In the genomic region with DNA sequence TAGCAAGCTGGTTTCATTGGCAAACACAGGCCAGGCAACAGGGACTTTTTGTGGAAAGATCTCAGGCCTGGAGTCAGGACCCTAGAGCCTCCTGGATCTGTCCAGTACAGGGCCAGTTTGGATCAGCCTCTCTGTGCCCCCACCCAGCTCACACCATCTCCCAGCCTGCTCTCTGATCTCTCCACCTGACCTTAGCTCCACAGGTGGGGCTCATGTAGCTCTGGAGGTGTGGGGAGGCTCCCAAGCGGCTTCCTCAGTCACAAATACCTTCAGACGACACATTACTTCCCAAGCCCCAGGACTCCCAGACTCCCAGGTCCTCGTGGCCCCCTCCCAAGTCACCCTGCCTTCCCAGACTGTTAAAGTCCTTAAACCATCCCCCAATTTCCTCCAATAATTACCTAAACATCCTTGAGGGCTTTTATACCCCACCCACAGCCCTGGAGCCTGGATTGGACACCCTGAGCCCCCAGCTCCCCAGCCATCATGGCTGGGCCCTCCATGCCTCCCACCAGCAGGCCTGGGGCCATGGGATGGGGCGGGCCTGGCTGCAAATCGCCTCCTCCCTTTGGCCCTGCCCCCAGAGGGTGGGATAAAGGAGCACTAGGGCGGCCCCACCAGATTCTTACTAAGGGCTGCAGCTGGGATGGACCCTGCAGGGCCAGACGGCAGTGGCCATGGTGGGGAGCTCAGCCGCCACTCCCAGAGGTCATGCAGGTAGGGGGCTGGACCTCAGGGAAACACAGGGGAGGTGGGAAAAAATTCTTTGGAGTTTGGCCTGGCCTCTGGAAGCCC, we compare ENCODE assay signal across 2 cellular contexts.
TF ChIP-seq lines count a peak whose summit lies in the region.

No MANE protein-coding gene starts in this region.

TF ChIP-seq in GM23338, 12 proteins besides CTCF, POLR2A, EP300 and RAD21:
- TF ChIP-seq, protein P1, sequence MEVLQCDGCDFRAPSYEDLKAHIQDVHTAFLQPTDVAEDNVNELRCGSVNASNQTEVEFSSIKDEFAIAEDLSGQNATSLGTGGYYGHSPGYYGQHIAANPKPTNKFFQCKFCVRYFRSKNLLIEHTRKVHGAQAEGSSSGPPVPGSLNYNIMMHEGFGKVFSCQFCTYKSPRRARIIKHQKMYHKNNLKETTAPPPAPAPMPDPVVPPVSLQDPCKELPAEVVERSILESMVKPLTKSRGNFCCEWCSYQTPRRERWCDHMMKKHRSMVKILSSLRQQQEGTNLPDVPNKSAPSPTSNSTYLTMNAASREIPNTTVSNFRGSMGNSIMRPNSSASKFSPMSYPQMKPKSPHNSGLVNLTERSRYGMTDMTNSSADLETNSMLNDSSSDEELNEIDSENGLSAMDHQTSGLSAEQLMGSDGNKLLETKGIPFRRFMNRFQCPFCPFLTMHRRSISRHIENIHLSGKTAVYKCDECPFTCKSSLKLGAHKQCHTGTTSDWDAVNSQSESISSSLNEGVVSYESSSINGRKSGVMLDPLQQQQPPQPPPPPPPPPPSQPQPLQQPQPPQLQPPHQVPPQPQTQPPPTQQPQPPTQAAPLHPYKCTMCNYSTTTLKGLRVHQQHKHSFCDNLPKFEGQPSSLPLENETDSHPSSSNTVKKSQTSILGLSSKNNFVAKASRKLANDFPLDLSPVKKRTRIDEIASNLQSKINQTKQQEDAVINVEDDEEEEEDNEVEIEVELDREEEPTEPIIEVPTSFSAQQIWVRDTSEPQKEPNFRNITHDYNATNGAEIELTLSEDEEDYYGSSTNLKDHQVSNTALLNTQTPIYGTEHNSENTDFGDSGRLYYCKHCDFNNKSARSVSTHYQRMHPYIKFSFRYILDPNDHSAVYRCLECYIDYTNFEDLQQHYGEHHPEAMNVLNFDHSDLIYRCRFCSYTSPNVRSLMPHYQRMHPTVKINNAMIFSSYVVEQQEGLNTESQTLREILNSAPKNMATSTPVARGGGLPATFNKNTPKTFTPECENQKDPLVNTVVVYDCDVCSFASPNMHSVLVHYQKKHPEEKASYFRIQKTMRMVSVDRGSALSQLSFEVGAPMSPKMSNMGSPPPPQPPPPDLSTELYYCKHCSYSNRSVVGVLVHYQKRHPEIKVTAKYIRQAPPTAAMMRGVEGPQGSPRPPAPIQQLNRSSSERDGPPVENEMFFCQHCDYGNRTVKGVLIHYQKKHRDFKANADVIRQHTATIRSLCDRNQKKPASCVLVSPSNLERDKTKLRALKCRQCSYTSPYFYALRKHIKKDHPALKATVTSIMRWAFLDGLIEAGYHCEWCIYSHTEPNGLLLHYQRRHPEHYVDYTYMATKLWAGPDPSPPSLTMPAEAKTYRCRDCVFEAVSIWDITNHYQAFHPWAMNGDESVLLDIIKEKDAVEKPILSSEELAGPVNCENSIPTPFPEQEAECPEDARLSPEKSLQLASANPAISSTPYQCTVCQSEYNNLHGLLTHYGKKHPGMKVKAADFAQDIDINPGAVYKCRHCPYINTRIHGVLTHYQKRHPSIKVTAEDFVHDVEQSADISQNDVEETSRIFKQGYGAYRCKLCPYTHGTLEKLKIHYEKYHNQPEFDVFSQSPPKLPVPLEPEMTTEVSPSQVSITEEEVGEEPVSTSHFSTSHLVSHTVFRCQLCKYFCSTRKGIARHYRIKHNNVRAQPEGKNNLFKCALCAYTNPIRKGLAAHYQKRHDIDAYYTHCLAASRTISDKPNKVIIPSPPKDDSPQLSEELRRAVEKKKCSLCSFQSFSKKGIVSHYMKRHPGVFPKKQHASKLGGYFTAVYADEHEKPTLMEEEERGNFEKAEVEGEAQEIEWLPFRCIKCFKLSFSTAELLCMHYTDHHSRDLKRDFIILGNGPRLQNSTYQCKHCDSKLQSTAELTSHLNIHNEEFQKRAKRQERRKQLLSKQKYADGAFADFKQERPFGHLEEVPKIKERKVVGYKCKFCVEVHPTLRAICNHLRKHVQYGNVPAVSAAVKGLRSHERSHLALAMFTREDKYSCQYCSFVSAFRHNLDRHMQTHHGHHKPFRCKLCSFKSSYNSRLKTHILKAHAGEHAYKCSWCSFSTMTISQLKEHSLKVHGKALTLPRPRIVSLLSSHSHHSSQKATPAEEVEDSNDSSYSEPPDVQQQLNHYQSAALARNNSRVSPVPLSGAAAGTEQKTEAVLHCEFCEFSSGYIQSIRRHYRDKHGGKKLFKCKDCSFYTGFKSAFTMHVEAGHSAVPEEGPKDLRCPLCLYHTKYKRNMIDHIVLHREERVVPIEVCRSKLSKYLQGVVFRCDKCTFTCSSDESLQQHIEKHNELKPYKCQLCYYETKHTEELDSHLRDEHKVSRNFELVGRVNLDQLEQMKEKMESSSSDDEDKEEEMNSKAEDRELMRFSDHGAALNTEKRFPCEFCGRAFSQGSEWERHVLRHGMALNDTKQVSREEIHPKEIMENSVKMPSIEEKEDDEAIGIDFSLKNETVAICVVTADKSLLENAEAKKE (CRISPR knock-in tag; IDR thresholded peaks at IDR 0.05), result no peak
- TF ChIP-seq EZH2 (IDR thresholded peaks at IDR 0.05; ENCODE audit: low read depth, unreplicated experiment) (no peak), STAT1 (IDR thresholded peaks at IDR 0.05; ENCODE audit: unreplicated experiment) (no peak), POLR2AphosphoS5 (IDR thresholded peaks at IDR 0.05; ENCODE audit: low read depth) (no peak)
- TF ChIP-seq, protein P2, sequence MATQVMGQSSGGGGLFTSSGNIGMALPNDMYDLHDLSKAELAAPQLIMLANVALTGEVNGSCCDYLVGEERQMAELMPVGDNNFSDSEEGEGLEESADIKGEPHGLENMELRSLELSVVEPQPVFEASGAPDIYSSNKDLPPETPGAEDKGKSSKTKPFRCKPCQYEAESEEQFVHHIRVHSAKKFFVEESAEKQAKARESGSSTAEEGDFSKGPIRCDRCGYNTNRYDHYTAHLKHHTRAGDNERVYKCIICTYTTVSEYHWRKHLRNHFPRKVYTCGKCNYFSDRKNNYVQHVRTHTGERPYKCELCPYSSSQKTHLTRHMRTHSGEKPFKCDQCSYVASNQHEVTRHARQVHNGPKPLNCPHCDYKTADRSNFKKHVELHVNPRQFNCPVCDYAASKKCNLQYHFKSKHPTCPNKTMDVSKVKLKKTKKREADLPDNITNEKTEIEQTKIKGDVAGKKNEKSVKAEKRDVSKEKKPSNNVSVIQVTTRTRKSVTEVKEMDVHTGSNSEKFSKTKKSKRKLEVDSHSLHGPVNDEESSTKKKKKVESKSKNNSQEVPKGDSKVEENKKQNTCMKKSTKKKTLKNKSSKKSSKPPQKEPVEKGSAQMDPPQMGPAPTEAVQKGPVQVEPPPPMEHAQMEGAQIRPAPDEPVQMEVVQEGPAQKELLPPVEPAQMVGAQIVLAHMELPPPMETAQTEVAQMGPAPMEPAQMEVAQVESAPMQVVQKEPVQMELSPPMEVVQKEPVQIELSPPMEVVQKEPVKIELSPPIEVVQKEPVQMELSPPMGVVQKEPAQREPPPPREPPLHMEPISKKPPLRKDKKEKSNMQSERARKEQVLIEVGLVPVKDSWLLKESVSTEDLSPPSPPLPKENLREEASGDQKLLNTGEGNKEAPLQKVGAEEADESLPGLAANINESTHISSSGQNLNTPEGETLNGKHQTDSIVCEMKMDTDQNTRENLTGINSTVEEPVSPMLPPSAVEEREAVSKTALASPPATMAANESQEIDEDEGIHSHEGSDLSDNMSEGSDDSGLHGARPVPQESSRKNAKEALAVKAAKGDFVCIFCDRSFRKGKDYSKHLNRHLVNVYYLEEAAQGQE (IDR thresholded peaks at IDR 0.05; ENCODE audit: unreplicated experiment), result no peak

TF ChIP-seq in IMR-90, 13 proteins besides CTCF, POLR2A, EP300 and RAD21:
- TF ChIP-seq NFE2L2 (IDR thresholded peaks at IDR 0.05; ENCODE audit: low read depth, low read length), result no peak
- TF ChIP-seq RFX5 (IDR thresholded peaks at IDR 0.05; ENCODE audit: low read depth, low read length), result no peak
- no peak for TF ChIP-seq BHLHE40 (IDR thresholded peaks at IDR 0.05; ENCODE audit: low read depth, low read length)
- TF ChIP-seq, protein P3, sequence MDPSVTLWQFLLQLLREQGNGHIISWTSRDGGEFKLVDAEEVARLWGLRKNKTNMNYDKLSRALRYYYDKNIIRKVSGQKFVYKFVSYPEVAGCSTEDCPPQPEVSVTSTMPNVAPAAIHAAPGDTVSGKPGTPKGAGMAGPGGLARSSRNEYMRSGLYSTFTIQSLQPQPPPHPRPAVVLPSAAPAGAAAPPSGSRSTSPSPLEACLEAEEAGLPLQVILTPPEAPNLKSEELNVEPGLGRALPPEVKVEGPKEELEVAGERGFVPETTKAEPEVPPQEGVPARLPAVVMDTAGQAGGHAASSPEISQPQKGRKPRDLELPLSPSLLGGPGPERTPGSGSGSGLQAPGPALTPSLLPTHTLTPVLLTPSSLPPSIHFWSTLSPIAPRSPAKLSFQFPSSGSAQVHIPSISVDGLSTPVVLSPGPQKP (IDR thresholded peaks at IDR 0.05; ENCODE audit: borderline replicate concordance, low read depth, low read length), result no peak
- no peak for TF ChIP-seq RCOR1 (IDR thresholded peaks at IDR 0.05; ENCODE audit: insufficient replicate concordance, low read length)
- no peak for TF ChIP-seq CEBPB (IDR thresholded peaks at IDR 0.05; ENCODE audit: low read depth, low read length)
- no peak for TF ChIP-seq MAZ (IDR thresholded peaks at IDR 0.05; ENCODE audit: borderline replicate concordance, low read depth, low read length)
- no peak for TF ChIP-seq CHD1 (IDR thresholded peaks at IDR 0.05; ENCODE audit: low read depth, low read length)
- no peak for TF ChIP-seq MAFK (IDR thresholded peaks at IDR 0.05; ENCODE audit: low read depth, low read length)
- TF ChIP-seq SMC3 (IDR thresholded peaks at IDR 0.05; ENCODE audit: low read depth, low read length), result no peak
- TF ChIP-seq MXI1 (IDR thresholded peaks at IDR 0.05; ENCODE audit: borderline replicate concordance, low read depth, low read length), result no peak
- TF ChIP-seq FOS (IDR thresholded peaks at IDR 0.05; ENCODE audit: low read depth, low read length), result no peak
- TF ChIP-seq, protein P4, sequence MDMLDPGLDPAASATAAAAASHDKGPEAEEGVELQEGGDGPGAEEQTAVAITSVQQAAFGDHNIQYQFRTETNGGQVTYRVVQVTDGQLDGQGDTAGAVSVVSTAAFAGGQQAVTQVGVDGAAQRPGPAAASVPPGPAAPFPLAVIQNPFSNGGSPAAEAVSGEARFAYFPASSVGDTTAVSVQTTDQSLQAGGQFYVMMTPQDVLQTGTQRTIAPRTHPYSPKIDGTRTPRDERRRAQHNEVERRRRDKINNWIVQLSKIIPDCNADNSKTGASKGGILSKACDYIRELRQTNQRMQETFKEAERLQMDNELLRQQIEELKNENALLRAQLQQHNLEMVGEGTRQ (IDR thresholded peaks at IDR 0.05; ENCODE audit: low read depth, low read length), result no peak
